ENCODE assay signal across 1 cellular context in the genomic region with DNA sequence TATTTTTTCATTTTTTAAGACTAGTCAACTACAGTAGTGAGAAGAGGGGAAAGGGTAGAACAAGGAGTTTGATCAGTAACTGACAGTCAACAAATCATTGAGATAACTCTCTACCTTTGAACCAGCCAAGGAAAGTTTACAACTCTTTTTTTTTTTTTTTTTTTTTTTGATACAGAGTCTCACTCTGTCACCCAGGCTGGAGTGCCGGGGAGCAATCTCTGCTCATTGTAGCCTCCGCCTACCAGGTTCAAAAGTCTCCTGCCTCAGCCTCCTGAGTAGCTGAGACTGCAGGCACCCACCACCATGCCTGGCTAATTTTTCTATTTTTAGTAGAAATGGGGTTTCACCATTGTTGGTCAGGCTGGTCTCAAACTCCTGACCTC.
TF ChIP-seq lines count a peak whose summit lies in the region.

No MANE protein-coding gene starts in this region.

TF ChIP-seq in HepG2, 621 proteins besides CTCF, POLR2A, EP300 and RAD21 (continued from another document):
- TF ChIP-seq, protein P1, sequence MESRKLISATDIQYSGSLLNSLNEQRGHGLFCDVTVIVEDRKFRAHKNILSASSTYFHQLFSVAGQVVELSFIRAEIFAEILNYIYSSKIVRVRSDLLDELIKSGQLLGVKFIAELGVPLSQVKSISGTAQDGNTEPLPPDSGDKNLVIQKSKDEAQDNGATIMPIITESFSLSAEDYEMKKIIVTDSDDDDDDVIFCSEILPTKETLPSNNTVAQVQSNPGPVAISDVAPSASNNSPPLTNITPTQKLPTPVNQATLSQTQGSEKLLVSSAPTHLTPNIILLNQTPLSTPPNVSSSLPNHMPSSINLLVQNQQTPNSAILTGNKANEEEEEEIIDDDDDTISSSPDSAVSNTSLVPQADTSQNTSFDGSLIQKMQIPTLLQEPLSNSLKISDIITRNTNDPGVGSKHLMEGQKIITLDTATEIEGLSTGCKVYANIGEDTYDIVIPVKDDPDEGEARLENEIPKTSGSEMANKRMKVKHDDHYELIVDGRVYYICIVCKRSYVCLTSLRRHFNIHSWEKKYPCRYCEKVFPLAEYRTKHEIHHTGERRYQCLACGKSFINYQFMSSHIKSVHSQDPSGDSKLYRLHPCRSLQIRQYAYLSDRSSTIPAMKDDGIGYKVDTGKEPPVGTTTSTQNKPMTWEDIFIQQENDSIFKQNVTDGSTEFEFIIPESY (CRISPR knock-in tag; IDR thresholded peaks at IDR 0.05), result no peak
- TF ChIP-seq, protein P2, sequence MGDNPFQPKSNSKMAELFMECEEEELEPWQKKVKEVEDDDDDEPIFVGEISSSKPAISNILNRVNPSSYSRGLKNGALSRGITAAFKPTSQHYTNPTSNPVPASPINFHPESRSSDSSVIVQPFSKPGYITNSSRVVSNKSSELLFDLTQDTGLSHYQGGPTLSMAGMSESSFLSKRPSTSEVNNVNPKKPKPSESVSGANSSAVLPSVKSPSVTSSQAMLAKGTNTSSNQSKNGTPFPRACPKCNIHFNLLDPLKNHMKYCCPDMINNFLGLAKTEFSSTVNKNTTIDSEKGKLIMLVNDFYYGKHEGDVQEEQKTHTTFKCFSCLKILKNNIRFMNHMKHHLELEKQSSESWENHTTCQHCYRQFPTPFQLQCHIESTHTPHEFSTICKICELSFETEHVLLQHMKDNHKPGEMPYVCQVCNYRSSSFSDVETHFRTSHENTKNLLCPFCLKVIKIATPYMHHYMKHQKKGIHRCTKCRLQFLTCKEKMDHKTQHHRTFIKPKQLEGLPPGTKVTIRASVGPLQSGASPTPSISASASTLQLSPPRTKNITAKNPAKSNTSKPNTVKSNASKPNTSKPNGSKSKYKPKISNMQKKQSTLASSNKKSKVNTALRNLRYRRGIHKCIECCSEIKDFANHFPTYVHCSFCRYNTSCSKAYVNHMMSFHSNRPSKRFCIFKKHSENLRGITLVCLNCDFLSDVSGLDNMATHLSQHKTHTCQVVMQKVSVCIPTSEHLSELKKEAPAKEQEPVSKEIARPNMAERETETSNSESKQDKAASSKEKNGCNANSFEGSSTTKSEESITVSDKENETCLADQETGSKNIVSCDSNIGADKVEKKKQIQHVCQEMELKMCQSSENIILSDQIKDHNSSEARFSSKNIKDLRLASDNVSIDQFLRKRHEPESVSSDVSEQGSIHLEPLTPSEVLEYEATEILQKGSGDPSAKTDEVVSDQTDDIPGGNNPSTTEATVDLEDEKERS (CRISPR knock-in tag; IDR thresholded peaks at IDR 0.05), result peak; percentile 55; the same call in 1 of the 2 replicates
- TF ChIP-seq ARID5B (CRISPR knock-in tag; IDR thresholded peaks at IDR 0.05) (0 out of 2 replicates have a peak, but pooled peaks have one; percentile 38), ZNF460 (CRISPR knock-in tag; IDR thresholded peaks at IDR 0.05; ENCODE audit: borderline replicate concordance) (peak; percentile 90), SUZ12 (IDR thresholded peaks at IDR 0.05; ENCODE audit: low read depth, low read length) (no peak), ZNF609 (CRISPR knock-in tag; IDR thresholded peaks at IDR 0.05; ENCODE audit: borderline replicate concordance) (peak; percentile 48; the same call in 1 of the 2 replicates), TBX2 (CRISPR knock-in tag; IDR thresholded peaks at IDR 0.05; ENCODE audit: borderline replicate concordance) (0 out of 2 replicates have a peak, but pooled peaks have one; percentile 14), HDAC2 (CRISPR knock-in tag; IDR thresholded peaks at IDR 0.05) (peak; percentile 30; the same call in 1 of the 2 replicates), MIER3 (CRISPR knock-in tag; IDR thresholded peaks at IDR 0.05; ENCODE audit: borderline replicate concordance) (0 out of 2 replicates have a peak, but pooled peaks have one; percentile 19), TEAD3 (CRISPR knock-in tag; optimal IDR thresholded peaks at IDR 0.05; ENCODE audit: borderline replicate concordance) (peak; percentile 19)
- TF ChIP-seq, protein P3, sequence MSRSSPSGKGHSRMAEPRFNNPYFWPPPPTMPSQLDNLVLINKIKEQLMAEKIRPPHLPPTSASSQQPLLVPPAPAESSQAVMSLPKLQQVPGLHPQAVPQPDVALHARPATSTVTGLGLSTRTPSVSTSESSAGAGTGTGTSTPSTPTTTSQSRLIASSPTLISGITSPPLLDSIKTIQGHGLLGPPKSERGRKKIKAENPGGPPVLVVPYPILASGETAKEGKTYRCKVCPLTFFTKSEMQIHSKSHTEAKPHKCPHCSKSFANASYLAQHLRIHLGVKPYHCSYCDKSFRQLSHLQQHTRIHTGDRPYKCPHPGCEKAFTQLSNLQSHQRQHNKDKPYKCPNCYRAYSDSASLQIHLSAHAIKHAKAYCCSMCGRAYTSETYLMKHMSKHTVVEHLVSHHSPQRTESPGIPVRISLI (CRISPR knock-in tag; IDR thresholded peaks at IDR 0.05; ENCODE audit: borderline replicate concordance), result peak; percentile 95
- TF ChIP-seq, protein P4, sequence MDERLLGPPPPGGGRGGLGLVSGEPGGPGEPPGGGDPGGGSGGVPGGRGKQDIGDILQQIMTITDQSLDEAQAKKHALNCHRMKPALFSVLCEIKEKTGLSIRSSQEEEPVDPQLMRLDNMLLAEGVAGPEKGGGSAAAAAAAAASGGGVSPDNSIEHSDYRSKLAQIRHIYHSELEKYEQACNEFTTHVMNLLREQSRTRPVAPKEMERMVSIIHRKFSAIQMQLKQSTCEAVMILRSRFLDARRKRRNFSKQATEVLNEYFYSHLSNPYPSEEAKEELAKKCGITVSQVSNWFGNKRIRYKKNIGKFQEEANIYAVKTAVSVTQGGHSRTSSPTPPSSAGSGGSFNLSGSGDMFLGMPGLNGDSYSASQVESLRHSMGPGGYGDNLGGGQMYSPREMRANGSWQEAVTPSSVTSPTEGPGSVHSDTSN (CRISPR knock-in tag; IDR thresholded peaks at IDR 0.05), result no peak
- TF ChIP-seq, protein P5, sequence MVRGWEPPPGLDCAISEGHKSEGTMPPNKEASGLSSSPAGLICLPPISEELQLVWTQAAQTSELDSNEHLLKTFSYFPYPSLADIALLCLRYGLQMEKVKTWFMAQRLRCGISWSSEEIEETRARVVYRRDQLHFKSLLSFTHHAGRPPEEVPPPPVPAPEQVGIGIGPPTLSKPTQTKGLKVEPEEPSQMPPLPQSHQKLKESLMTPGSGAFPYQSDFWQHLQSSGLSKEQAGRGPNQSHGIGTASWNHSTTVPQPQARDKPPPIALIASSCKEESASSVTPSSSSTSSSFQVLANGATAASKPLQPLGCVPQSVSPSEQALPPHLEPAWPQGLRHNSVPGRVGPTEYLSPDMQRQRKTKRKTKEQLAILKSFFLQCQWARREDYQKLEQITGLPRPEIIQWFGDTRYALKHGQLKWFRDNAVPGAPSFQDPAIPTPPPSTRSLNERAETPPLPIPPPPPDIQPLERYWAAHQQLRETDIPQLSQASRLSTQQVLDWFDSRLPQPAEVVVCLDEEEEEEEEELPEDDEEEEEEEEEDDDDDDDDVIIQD (CRISPR knock-in tag; IDR thresholded peaks at IDR 0.05; ENCODE audit: low read depth), result no peak
